26 cellular contexts compared by ENCODE assay signal in the genomic region with DNA sequence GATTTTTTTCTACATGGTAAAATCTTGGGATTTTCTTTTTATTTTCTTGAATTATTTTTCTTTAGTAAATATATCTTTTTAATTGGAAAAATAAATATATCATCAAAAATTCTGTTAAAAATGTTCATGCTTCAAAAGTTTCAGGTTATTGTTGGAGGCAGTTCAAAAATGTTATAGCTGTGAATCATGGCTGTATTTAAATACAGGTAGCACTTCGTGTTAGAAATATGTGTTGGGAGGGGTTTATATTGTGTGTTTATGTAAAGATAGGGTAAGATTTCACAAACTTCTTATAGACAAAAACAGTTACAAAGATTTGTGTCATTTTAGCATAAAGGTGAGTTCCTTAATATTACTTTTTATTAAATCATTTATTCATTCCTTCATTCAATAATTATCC.
"Had no signal": no experiment of that assay in that cellular context is flagged by ENCODE, and none has a peak within 500 bp of the region (broad histone marks: within the 10 kb centered on the region; RNA-seq: fewer than 3 reads in every experiment).

No MANE protein-coding gene starts in this region.

- H3K4me1 Mint-ChIP-seq: activated CD4-positive, alpha-beta T cell treated with anti-CD3 and anti-CD28 coated beads for 36 hours had no signal

- H3K4me1 ChIP-seq: body of pancreas, testis had no signal

- H3K4me3 Mint-ChIP-seq: activated CD4-positive, alpha-beta T cell treated with anti-CD3 and anti-CD28 coated beads for 36 hours; activated naive CD8-positive, alpha-beta T cell; natural killer cell treated with Interleukin-12 subunit alpha and Interleukin-12 subunit beta and Interleukin-15 and Interleukin-18, amount 100 ng/mL, for 72 hours; T-helper 2 cell treated with Interferon-gamma antibody and Interleukin-4, amounts not matched to agents 5 μg/mL and 100 μg/mL, for 36 hours had no signal

- DNase-seq: activated CD4-positive, alpha-beta T cell treated with anti-CD3 and anti-CD28 coated beads for 36 hours; activated CD4-positive, alpha-beta T cell treated with anti-CD3 and anti-CD28 coated beads, Interleukin-2, amount 50 U/mL, for 4 hours; activated CD4-positive, CD25-positive, alpha-beta regulatory T cell; activated effector memory CD4-positive, alpha-beta T cell treated with Interleukin-2 at 50 U/mL for 16 hours; activated naive CD4-positive, alpha-beta T cell treated with Interleukin-2 at 50 U/mL for 16 hours; activated T-cell treated with anti-CD3 and anti-CD28 coated beads for 4 hours; anterior cingulate cortex; body of pancreas; cortex of kidney; foreskin melanocyte; left ventricle myocardium inferior; mucosa of descending colon; retina; stimulated activated CD4-positive, alpha-beta T cell treated with anti-CD3 and anti-CD28 coated beads, Interleukin-12 subunit alpha, Interleukin-12 subunit beta, amount 100 ng/mL, for 4 hours; stimulated activated CD4-positive, alpha-beta T cell treated with anti-CD3 and anti-CD28 coated beads, Interleukin-4, amount 100 ng/mL, for 1 hour; stimulated activated naive CD8-positive, alpha-beta T cell treated with anti-CD3 and anti-CD28 coated beads, Interleukin-15, Interleukin-2, amounts not matched to agents 100 U/mL and 50 U/mL, for 24 hours; T-helper 1 cell; testis; trophoblast cell had no signal

- ATAC-seq: activated CD4-positive, alpha-beta T cell treated with anti-CD3 and anti-CD28 coated beads for 36 hours; body of pancreas; mucosa of descending colon; natural killer cell treated with Interleukin-12 subunit alpha and Interleukin-12 subunit beta and Interleukin-15 and Interleukin-18, amount 100 ng/mL, for 72 hours; sciatic nerve; stimulated activated naive CD8-positive, alpha-beta T cell treated with anti-CD3 and anti-CD28 coated beads, Interleukin-15, Interleukin-2, amounts not matched to agents 100 U/mL and 50 U/mL, for 24 hours had no signal

- H3K9me3 ChIP-seq: body of pancreas, esophagus muscularis mucosa, left ventricle myocardium inferior, mucosa of descending colon, testis had no signal

- H3K36me3 Mint-ChIP-seq: activated naive CD8-positive, alpha-beta T cell; natural killer cell treated with Interleukin-12 subunit alpha and Interleukin-12 subunit beta and Interleukin-15 and Interleukin-18, amount 100 ng/mL, for 72 hours had no signal

- H3K27ac Mint-ChIP-seq: activated CD4-positive, alpha-beta T cell treated with anti-CD3 and anti-CD28 coated beads for 36 hours; activated naive CD8-positive, alpha-beta T cell; natural killer cell treated with Interleukin-12 subunit alpha and Interleukin-12 subunit beta and Interleukin-15 and Interleukin-18, amount 100 ng/mL, for 72 hours; T-helper 2 cell treated with Interferon-gamma antibody and Interleukin-4, amounts not matched to agents 5 μg/mL and 100 μg/mL, for 36 hours had no signal

- H3K36me3 ChIP-seq: esophagus muscularis mucosa, left ventricle myocardium inferior had no signal

- H3K9me3 Mint-ChIP-seq: natural killer cell treated with Interleukin-12 subunit alpha and Interleukin-12 subunit beta and Interleukin-15 and Interleukin-18, amount 100 ng/mL, for 72 hours; T-helper 2 cell treated with Interferon-gamma antibody and Interleukin-4, amounts not matched to agents 5 μg/mL and 100 μg/mL, for 36 hours had no signal

- H3K27me3 Mint-ChIP-seq: activated CD4-positive, alpha-beta T cell treated with anti-CD3 and anti-CD28 coated beads for 36 hours; activated naive CD8-positive, alpha-beta T cell; natural killer cell treated with Interleukin-12 subunit alpha and Interleukin-12 subunit beta and Interleukin-15 and Interleukin-18, amount 100 ng/mL, for 72 hours had no signal

- H3K27ac ChIP-seq: body of pancreas, esophagus muscularis mucosa, skin epidermis, testis had no signal

- H3K27me3 ChIP-seq: body of pancreas, esophagus muscularis mucosa, testis had no signal

- H3K4me3 ChIP-seq: body of pancreas, esophagus muscularis mucosa, left ventricle myocardium inferior, lung, mucosa of descending colon, skin epidermis, testis had no signal
